In the genomic region with DNA sequence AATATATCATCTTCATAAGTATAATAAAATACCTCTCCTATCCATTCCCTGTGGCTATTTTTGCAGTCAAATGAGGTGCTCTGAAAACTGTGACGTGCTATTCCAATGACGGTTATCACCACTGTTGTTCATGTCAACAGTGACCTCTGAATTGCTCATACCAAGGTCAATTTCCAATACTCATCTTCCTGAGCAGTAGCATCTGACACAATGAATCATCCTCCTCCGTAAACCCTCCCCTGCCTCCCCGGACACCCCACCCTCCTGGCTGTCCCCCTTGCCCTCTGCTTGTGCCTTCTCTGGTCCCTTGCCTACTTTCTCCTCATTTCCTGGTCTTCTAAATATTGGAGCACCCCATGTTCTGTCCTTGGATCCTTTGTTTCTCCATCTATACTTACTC, we compare ENCODE assay signal across 31 cellular contexts.
A peak's percentile ranks its signal among the peaks of the same experiment; 100 is the strongest.
DNase-seq lines count a peak whose midpoint lies in the region; ATAC-seq and TF ChIP-seq lines count a peak whose summit lies in the region.
"Had no signal": no experiment of that assay in that cellular context is flagged by ENCODE, and none has a peak within 500 bp of the region (broad histone marks: within the 10 kb centered on the region; RNA-seq: fewer than 3 reads in every experiment).

No MANE protein-coding gene starts in this region.

- H3K27me3 ChIP-seq in IMR-90 (ENCODE audit: control insufficient read depth, insufficient read depth, low read length): peaks cover 52% of the 10 kb centered on the region
- H3K27me3 ChIP-seq in lung (ENCODE audit: control insufficient read depth, insufficient read depth): no peaks in the 10 kb centered on the region
- no peaks in the 10 kb centered on the region for H3K27me3 ChIP-seq in CD8-positive, alpha-beta T cell (ENCODE audit: insufficient read depth, low read length)
- H3K27me3 ChIP-seq in GM23338 (ENCODE audit: insufficient read depth): no peaks in the 10 kb centered on the region
- H3K27me3 ChIP-seq: BLaER1 treated with 17β-estradiol and CSF1 and Interleukin-3, amounts not matched to agents 10 nM and 100 nM; left lung; right atrium auricular region; thyroid gland had no signal

- no peak overlapping the region for H3K14ac ChIP-seq in IMR-90 (replicated peaks; ENCODE audit: low read depth, low read length)

- no peak for TF ChIP-seq CTCF in IMR-90 (conservative IDR thresholded peaks at IDR 0.05; ENCODE audit: low read depth, low read length)
- TF ChIP-seq CTCF in choroid plexus epithelial cell (conservative IDR thresholded peaks at IDR 0.05; ENCODE audit: low read depth, low read length): no peak
- no peak for TF ChIP-seq CTCF in lung (IDR thresholded peaks at IDR 0.05; ENCODE audit: control extremely low read depth, extremely low read depth)
- TF ChIP-seq CTCF in CD8-positive, alpha-beta T cell (IDR thresholded peaks at IDR 0.05): no peak
- TF ChIP-seq CTCF in GM23338 (conservative IDR thresholded peaks at IDR 0.05; ENCODE audit: low read depth in 2 of 2): no peak

- BruUV-seq in IMR-90 (replicated peaks; lab: Mats Ljungman, UMichigan): no TSS peak

- H3K9ac ChIP-seq in IMR-90 (ENCODE audit: low read depth, low read length): no peak overlapping the region
- H3K9ac ChIP-seq: BLaER1 treated with 17β-estradiol and CSF1 and Interleukin-3, amounts not matched to agents 10 nM and 100 nM had no signal

- no peak overlapping the region for H3K23ac ChIP-seq in IMR-90 (ENCODE audit: low read depth, low read length)

- no peak overlapping the region for H3K56ac ChIP-seq in IMR-90 (ENCODE audit: extremely low read depth, insufficient read depth, low read length)

- H2BK20ac ChIP-seq in IMR-90 (ENCODE audit: low read depth, low read length): no peak overlapping the region

- H3K4me1 ChIP-seq in IMR-90 (ENCODE audit: control insufficient read depth, insufficient read depth, low read length): no peaks in the 10 kb centered on the region
- H3K4me1 ChIP-seq in lung (ENCODE audit: control insufficient read depth in 2 of 2, insufficient read depth in 2 of 2, low read length in 2 of 2): no peaks in the 10 kb centered on the region
- H3K4me1 ChIP-seq in CD8-positive, alpha-beta T cell (ENCODE audit: insufficient read depth, low read length): no peaks in the 10 kb centered on the region
- no peaks in the 10 kb centered on the region for H3K4me1 ChIP-seq in GM23338 (ENCODE audit: insufficient read depth)
- H3K4me1 ChIP-seq: foreskin keratinocyte, left lung, pancreas, right atrium auricular region, thyroid gland had no signal

- POLR2A ChIA-PET in IMR-90 (lab: Charles Lee; ENCODE audit: unreplicated experiment): no interaction called here
- POLR2A ChIA-PET in CD8-positive, alpha-beta T cell (lab: Charles Lee): no interaction called here

- H2BK120ac ChIP-seq in IMR-90 (ENCODE audit: low read depth, low read length): 0 out of 2 replicates have a peak overlapping the region, but pooled peaks have one; percentile 5

- no peak overlapping the region for H3K27ac Mint-ChIP-seq in CD8-positive, alpha-beta T cell
- H3K27ac Mint-ChIP-seq in GM23338: no peak overlapping the region
- H3K27ac Mint-ChIP-seq: activated CD4-positive, alpha-beta T cell treated with anti-CD3 and anti-CD28 coated beads, Interleukin-2, amount 10 ng/mL, durations not matched to agents 7 days and 5 days; activated T-helper 1 cell treated with anti-CD3 and anti-CD28 coated beads, Interleukin-12 subunit alpha, Interleukin-12 subunit beta, Interleukin-2, Interleukin-4 antibody, amounts not matched to agents 30 ng/mL and 10 ng/mL and 1 ng/mL, durations not matched to agents 14 hours and 24 hours and 36 hours; natural killer cell; stimulated activated naive CD8-positive, alpha-beta T cell treated with anti-CD3 and anti-CD28 coated beads, Interleukin-15, Interleukin-2, amounts not matched to agents 100 ng/mL and 50 ng/mL, for 24 hours had no signal

- H3K18ac ChIP-seq in IMR-90 (ENCODE audit: low read depth, low read length): no peak overlapping the region

- CTCF ChIA-PET in IMR-90 (lab: Yijun Ruan, JAX): no interaction called here
- CTCF ChIA-PET in CD8-positive, alpha-beta T cell (lab: Charles Lee): no interaction called here

- H2AFZ ChIP-seq in IMR-90 (replicated peaks; ENCODE audit: low read length, poor library complexity): no peak overlapping the region
- no peak overlapping the region for H2AFZ ChIP-seq in GM23338

- H3K4ac ChIP-seq in IMR-90 (ENCODE audit: low read depth, low read length): 0 out of 2 replicates have a peak overlapping the region, but pooled peaks have one; percentile 11

- no peak overlapping the region for H2BK5ac ChIP-seq in IMR-90 (ENCODE audit: low read depth, low read length, poor library complexity, severe bottlenecking)

- intact Hi-C loops in IMR-90 (cut with micrococcal nuclease): no loop called here
- intact Hi-C loops in CD8-positive, alpha-beta T cell (cut with DNase I, micrococcal nuclease): no loop called here

- H4K5ac ChIP-seq in IMR-90 (ENCODE audit: low read depth, low read length): no peak overlapping the region

- no peaks in the 10 kb centered on the region for H3K9me3 Mint-ChIP-seq in CD8-positive, alpha-beta T cell
- H3K9me3 Mint-ChIP-seq in GM23338: no peaks in the 10 kb centered on the region
- H3K9me3 Mint-ChIP-seq: activated CD4-positive, alpha-beta T cell treated with anti-CD3 and anti-CD28 coated beads, Interleukin-2, amount 10 ng/mL, durations not matched to agents 7 days and 5 days; activated T-helper 1 cell treated with anti-CD3 and anti-CD28 coated beads, Interleukin-12 subunit alpha, Interleukin-12 subunit beta, Interleukin-2, Interleukin-4 antibody, amounts not matched to agents 30 ng/mL and 10 ng/mL and 1 ng/mL, durations not matched to agents 14 hours and 24 hours and 36 hours; natural killer cell; stimulated activated naive CD8-positive, alpha-beta T cell treated with anti-CD3 and anti-CD28 coated beads, Interleukin-15, Interleukin-2, amounts not matched to agents 100 ng/mL and 50 ng/mL, for 24 hours had no signal

- H3K4me1 Mint-ChIP-seq in CD8-positive, alpha-beta T cell (ENCODE audit: low read depth): no peaks in the 10 kb centered on the region
- H3K4me1 Mint-ChIP-seq in GM23338: no peaks in the 10 kb centered on the region; the same call in 2 of the 3 replicates
- H3K4me1 Mint-ChIP-seq: activated CD4-positive, alpha-beta T cell treated with anti-CD3 and anti-CD28 coated beads, Interleukin-2, amount 10 ng/mL, durations not matched to agents 7 days and 5 days; natural killer cell had no signal

- TF ChIP-seq RAD21 in IMR-90 (IDR thresholded peaks at IDR 0.05; ENCODE audit: low read length): no peak

- H3K27ac ChIP-seq in IMR-90 (ENCODE audit: insufficient read depth, low read length) (no peak overlapping the region), lung (ENCODE audit: low read depth in 1 of 2, low read length in 1 of 2) (no peak overlapping the region), GM23338 (ENCODE audit: low read depth) (no peak overlapping the region)
- H3K27ac ChIP-seq in CD8-positive, alpha-beta T cell (ENCODE audit: low read depth, low read length): no peak overlapping the region
- H3K27ac ChIP-seq: BLaER1 treated with 17β-estradiol and CSF1 and Interleukin-3, amounts not matched to agents 10 nM and 100 nM; foreskin keratinocyte; left lung; pancreas; right atrium auricular region; thyroid gland had no signal

- H3K9me1 ChIP-seq in IMR-90 (ENCODE audit: insufficient read depth, low read length): no peaks in the 10 kb centered on the region

- no peak overlapping the region for H4K91ac ChIP-seq in IMR-90 (ENCODE audit: insufficient read depth, low read depth, low read length)

- H4K20me1 ChIP-seq in IMR-90 (ENCODE audit: insufficient read depth, low read length): no peaks in the 10 kb centered on the region
- no peaks in the 10 kb centered on the region for H4K20me1 ChIP-seq in GM23338 (replicated peaks; ENCODE audit: insufficient read depth)
- H4K20me1 ChIP-seq: BLaER1 treated with 17β-estradiol and CSF1 and Interleukin-3, amounts not matched to agents 10 nM and 100 nM had no signal

- H3K4me3 Mint-ChIP-seq in CD8-positive, alpha-beta T cell: no peak overlapping the region
- H3K4me3 Mint-ChIP-seq in GM23338: no peak overlapping the region
- H3K4me3 Mint-ChIP-seq: activated CD4-positive, alpha-beta T cell treated with anti-CD3 and anti-CD28 coated beads, Interleukin-2, amount 10 ng/mL, durations not matched to agents 7 days and 5 days; activated T-helper 1 cell treated with anti-CD3 and anti-CD28 coated beads, Interleukin-12 subunit alpha, Interleukin-12 subunit beta, Interleukin-2, Interleukin-4 antibody, amounts not matched to agents 30 ng/mL and 10 ng/mL and 1 ng/mL, durations not matched to agents 14 hours and 24 hours and 36 hours; natural killer cell; stimulated activated naive CD8-positive, alpha-beta T cell treated with anti-CD3 and anti-CD28 coated beads, Interleukin-15, Interleukin-2, amounts not matched to agents 100 ng/mL and 50 ng/mL, for 24 hours had no signal

- H3K79me2 ChIP-seq in GM23338 (replicated peaks; ENCODE audit: insufficient read depth): no peaks in the 10 kb centered on the region

- H2BK15ac ChIP-seq in IMR-90 (ENCODE audit: low read depth, low read length): no peak overlapping the region

- H3K9me2 ChIP-seq in GM23338 (ENCODE audit: insufficient read depth): no peaks in the 10 kb centered on the region

- ATAC-seq in IMR-90 (ENCODE audit: low read depth): 0 out of 2 replicates have a peak, but pooled peaks have one; percentile 21
- ATAC-seq in lung (ENCODE audit: insufficient read depth, low FRiP score): no peak
- ATAC-seq in CD8-positive, alpha-beta T cell: no peak
- no peak for ATAC-seq in GM23338
- ATAC-seq: foreskin keratinocyte, left lung, natural killer cell, pancreas had no signal

- H2AK5ac ChIP-seq in IMR-90 (ENCODE audit: low read depth, low read length): no peak overlapping the region

- H3K79me1 ChIP-seq in IMR-90 (ENCODE audit: low read depth in 1 of 2, low read length in 2 of 2): no peaks in the 10 kb centered on the region

- no peaks in the 10 kb centered on the region for H3K36me3 ChIP-seq in IMR-90 (ENCODE audit: control insufficient read depth, insufficient read depth, low read length)
- no peaks in the 10 kb centered on the region for H3K36me3 ChIP-seq in lung (ENCODE audit: control insufficient read depth in 2 of 2, insufficient read depth in 2 of 2, low read length in 2 of 2)
- H3K36me3 ChIP-seq in CD8-positive, alpha-beta T cell (ENCODE audit: insufficient read depth, low read length): no peaks in the 10 kb centered on the region
- H3K36me3 ChIP-seq in GM23338 (ENCODE audit: insufficient read depth): no peaks in the 10 kb centered on the region
- H3K36me3 ChIP-seq: BLaER1 treated with 17β-estradiol and CSF1 and Interleukin-3, amounts not matched to agents 10 nM and 100 nM; left lung; pancreas; right atrium auricular region; thyroid gland had no signal

- in situ Hi-C loops in IMR-90 (cut with MboI; ENCODE audit: low sequenced_read_pairs): no loop called here

- DNase-seq in EH (ENCODE audit: low read depth) (peak; percentile 46), IMR-90 (peak; percentile 79), choroid plexus epithelial cell (ENCODE audit: low read depth) (peak; percentile 60), lung (ENCODE audit: low spot score) (peak; percentile 11), DMS114 treated with DMSO at 0.1 percent for 48 hours (lab: John Stamatoyannopoulos, UW; ENCODE audit: unreplicated experiment) (no peak), GM23338 (ENCODE audit: low spot score) (no peak), nucleus accumbens (lab: John Stamatoyannopoulos, UW) (no peak)
- no peak for DNase-seq in CD8-positive, alpha-beta T cell
- DNase-seq: ACHN; activated CD4-positive, alpha-beta T cell treated with anti-CD3 and anti-CD28 coated beads, Interleukin-2, amount 10 ng/mL, durations not matched to agents 7 days and 5 days; activated naive CD4-positive, alpha-beta T cell treated with anti-CD3 and anti-CD28 coated beads, Interleukin-2, amount 50 U/mL, for 16 hours; anterior cingulate cortex; Caco-2; caudate nucleus; dermis blood vessel endothelial cell; DND-41; foreskin keratinocyte; Kasumi-1; left lung; midbrain; natural killer cell; NCI-H1092; NCI-H2029; NCI-H345; pancreas; Right ventricle myocardium superior; thyroid gland had no signal

- H3K27me3 Mint-ChIP-seq in CD8-positive, alpha-beta T cell (ENCODE audit: low read depth): peaks cover 3% of the 10 kb centered on the region
- H3K27me3 Mint-ChIP-seq in GM23338 (ENCODE audit: insufficient read depth, low read depth, poor library complexity): peaks cover 10% of the 10 kb centered on the region

- dilution Hi-C loops in IMR-90 (cut with HindIII; ENCODE audit: low sequenced_read_pairs, unreplicated experiment): no loop called here

- WGBS in IMR-90 (ENCODE audit: extremely low coverage in 2 of 2, insufficient read length in 1 of 2), 2 experiments: 47% methylated on average over 3 of the region's 4 CpGs; no CpG with 5 or more reads in 1 of the 2 experiments
- 89 to 93% methylated on average over 4 of the region's 4 CpGs for WGBS in lung, 2 donors

- no peak for TF ChIP-seq POLR2A in IMR-90 (IDR thresholded peaks at IDR 0.05; ENCODE audit: low read depth, low read length)

- no peaks in the 10 kb centered on the region for H3F3A ChIP-seq in GM23338 (replicated peaks; ENCODE audit: low read depth)

- H2AK9ac ChIP-seq in IMR-90 (replicated peaks; ENCODE audit: low read depth, low read length, poor library complexity): no peak overlapping the region

- H3K36me3 Mint-ChIP-seq in CD8-positive, alpha-beta T cell: no peaks in the 10 kb centered on the region
- H3K36me3 Mint-ChIP-seq in GM23338 (ENCODE audit: low read depth): no peaks in the 10 kb centered on the region
- H3K36me3 Mint-ChIP-seq: natural killer cell had no signal

- H3K4me2 ChIP-seq in IMR-90 (ENCODE audit: low read depth, low read length) (no peak overlapping the region), GM23338 (no peak overlapping the region)
- H3K4me2 ChIP-seq: BLaER1 treated with 17β-estradiol and CSF1 and Interleukin-3, amounts not matched to agents 10 nM and 100 nM had no signal

- H3K9me3 ChIP-seq in IMR-90 (ENCODE audit: control insufficient read depth, insufficient read depth, low read length): no peaks in the 10 kb centered on the region; the same call in 1 of the 2 replicates
- H3K9me3 ChIP-seq in lung (ENCODE audit: control insufficient read depth in 2 of 2, insufficient read depth in 1 of 2, low read length in 1 of 2): no peaks in the 10 kb centered on the region
- no peaks in the 10 kb centered on the region for H3K9me3 ChIP-seq in CD8-positive, alpha-beta T cell (ENCODE audit: low read length)
- H3K9me3 ChIP-seq: BLaER1 treated with 17β-estradiol and CSF1 and Interleukin-3, amounts not matched to agents 10 nM and 100 nM; Caco-2; left lung; pancreas; right atrium auricular region; thyroid gland had no signal

- H3K4me3 ChIP-seq in IMR-90 (ENCODE audit: insufficient read depth, low read depth, low read length): no peak overlapping the region
- H3K4me3 ChIP-seq in choroid plexus epithelial cell (ENCODE audit: low read depth, low read length): no peak overlapping the region
- no peak overlapping the region for H3K4me3 ChIP-seq in lung
- no peak overlapping the region for H3K4me3 ChIP-seq in CD8-positive, alpha-beta T cell (ENCODE audit: low read depth, low read length)
- no peak overlapping the region for H3K4me3 ChIP-seq in GM23338
- H3K4me3 ChIP-seq: BLaER1 treated with 17β-estradiol and CSF1 and Interleukin-3, amounts not matched to agents 10 nM and 100 nM; left lung; pancreas; right atrium auricular region; thyroid gland had no signal

- no peak overlapping the region for H4K8ac ChIP-seq in IMR-90 (ENCODE audit: low read depth in 2 of 2, low read length in 2 of 2)

Comparison
In these comparisons a context has a peak if more than half of its experiments do, and no peak if none do; other contexts are left out.
1. DNase-seq: peak in EH (single experiment), IMR-90 (single experiment), choroid plexus epithelial cell (single experiment) and lung (single experiment); none in CD8-positive, alpha-beta T cell (0 of 7), DMS114 treated with DMSO at 0.1 percent for 48 hours (single experiment), GM23338 (single experiment) and nucleus accumbens (0 of 56).